ENCODE assay signal across 8 cellular contexts in the genomic region with DNA sequence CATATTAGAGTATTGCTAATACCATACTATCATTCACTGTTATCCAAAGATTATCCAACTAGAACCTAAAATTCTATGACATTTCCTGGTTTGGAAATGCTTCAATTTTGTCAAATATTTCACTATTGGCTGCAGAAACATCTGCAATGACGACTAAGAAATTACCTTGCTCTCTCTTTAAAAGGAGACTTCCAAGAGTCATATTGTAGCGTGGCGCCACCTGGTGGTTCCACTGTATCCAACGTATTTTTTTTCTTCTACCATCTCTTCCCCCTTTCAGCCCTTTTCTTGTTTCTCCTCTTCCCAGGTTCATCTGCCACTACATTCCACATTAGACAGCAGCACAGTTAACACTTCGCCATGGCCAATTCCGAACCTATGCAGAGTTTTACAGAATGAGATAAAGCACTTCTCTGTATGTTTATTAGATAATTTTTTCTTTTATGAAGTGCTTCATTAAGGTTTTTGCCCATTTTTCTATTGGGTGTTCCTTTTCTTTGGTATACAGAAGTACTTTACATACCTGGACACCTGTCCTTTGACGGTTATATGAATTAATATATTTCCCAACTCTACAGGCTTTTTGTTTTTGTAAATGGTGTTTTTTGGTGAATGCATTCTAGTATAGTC.
DNase-seq lines count a peak whose midpoint lies in the region; ATAC-seq and TF ChIP-seq lines count a peak whose summit lies in the region.

No MANE protein-coding gene starts in this region.

- CTCF ChIA-PET in HEK293T (lab: Yijun Ruan, JAX): no interaction called here

- POLR2A ChIA-PET in HEK293T (lab: Yijun Ruan, JAX): no interaction called here

- H3K4me3 Mint-ChIP-seq in T-helper 1 cell treated with Interleukin-12 subunit alpha and Interleukin-12 subunit beta and Interleukin-4 antibody, amounts not matched to agents 30 μg/mL and 1 μg/mL, for 36 hours: peak overlapping the region; percentile 58

- intact Hi-C loops in sciatic nerve (cut with DNase I): no loop called here

- no peaks in the 10 kb centered on the region for H3K9me3 ChIP-seq in right atrium auricular region

- no peaks in the 10 kb centered on the region for H3K27me3 ChIP-seq in GM06990 (replicated peaks; ENCODE audit: control insufficient read depth, insufficient read depth, low read length)
- H3K27me3 ChIP-seq in right atrium auricular region: no peaks in the 10 kb centered on the region

- no peaks in the 10 kb centered on the region for H3K4me1 ChIP-seq in right atrium auricular region

- no peak overlapping the region; the same call in none of the 2 replicates for H3K4me3 ChIP-seq in GM06990 (replicated peaks; ENCODE audit: low read depth, low read length)
- no peak overlapping the region for H3K4me3 ChIP-seq in right atrium auricular region

- DNase-seq in GM06990 (ENCODE audit: extremely low read depth, insufficient read length) (no peak), HEK293T (ENCODE audit: extremely low spot score) (peak; percentile 64), NCI-H1105 (lab: John Stamatoyannopoulos, UW) (peak; percentile 43), amniotic epithelial cell (ENCODE audit: low read depth) (peak; percentile 58), right atrium auricular region (ENCODE audit: low spot score) (peak; percentile 79), sciatic nerve (ENCODE audit: low spot score) (peak; percentile 91)

- no peaks in the 10 kb centered on the region for H3K27me3 Mint-ChIP-seq in T-helper 1 cell treated with Interleukin-12 subunit alpha and Interleukin-12 subunit beta and Interleukin-4 antibody, amounts not matched to agents 30 μg/mL and 1 μg/mL, for 36 hours (ENCODE audit: low read depth)

- ATAC-seq in sciatic nerve (peak; percentile 52), HG03097 (IDR thresholded peaks at IDR 0.05; ENCODE audit: low FRiP score, unreplicated experiment) (no peak)

- peaks cover 3% of the 10 kb centered on the region for H3K36me3 ChIP-seq in GM06990 (ENCODE audit: control insufficient read depth, insufficient read depth, low read length)
- peaks cover 5% of the 10 kb centered on the region for H3K36me3 ChIP-seq in right atrium auricular region

- H3K36me3 Mint-ChIP-seq in T-helper 1 cell treated with Interleukin-12 subunit alpha and Interleukin-12 subunit beta and Interleukin-4 antibody, amounts not matched to agents 30 μg/mL and 1 μg/mL, for 36 hours (ENCODE audit: low read depth): peaks cover 27% of the 10 kb centered on the region

- TF ChIP-seq CTCF in GM06990 (IDR thresholded peaks at IDR 0.05; ENCODE audit: insufficient read depth, low read length, poor library complexity, severe bottlenecking) (peak; percentile 71), right atrium auricular region (IDR thresholded peaks at IDR 0.05) (peak; percentile 58 to 90)

- peaks cover 40% of the 10 kb centered on the region for H3K4me1 Mint-ChIP-seq in T-helper 1 cell treated with Interleukin-12 subunit alpha and Interleukin-12 subunit beta and Interleukin-4 antibody, amounts not matched to agents 30 μg/mL and 1 μg/mL, for 36 hours (ENCODE audit: low read depth)

- peak overlapping the region; percentile 63 for H3K27ac Mint-ChIP-seq in T-helper 1 cell treated with Interleukin-12 subunit alpha and Interleukin-12 subunit beta and Interleukin-4 antibody, amounts not matched to agents 30 μg/mL and 1 μg/mL, for 36 hours

- H3K9me3 Mint-ChIP-seq in T-helper 1 cell treated with Interleukin-12 subunit alpha and Interleukin-12 subunit beta and Interleukin-4 antibody, amounts not matched to agents 30 μg/mL and 1 μg/mL, for 36 hours: no peaks in the 10 kb centered on the region

- H3K27ac ChIP-seq in right atrium auricular region: no peak overlapping the region

TF ChIP-seq in HEK293T, 16 proteins besides CTCF, POLR2A, EP300 and RAD21:
- TF ChIP-seq ZNF384 (IDR thresholded peaks at IDR 0.05): peak; percentile 50; the same call in 1 of the 2 replicates
- TF ChIP-seq BHLHE40 (IDR thresholded peaks at IDR 0.05; ENCODE audit: borderline replicate concordance): no peak
